20 cellular contexts compared by ENCODE assay signal in the genomic region with DNA sequence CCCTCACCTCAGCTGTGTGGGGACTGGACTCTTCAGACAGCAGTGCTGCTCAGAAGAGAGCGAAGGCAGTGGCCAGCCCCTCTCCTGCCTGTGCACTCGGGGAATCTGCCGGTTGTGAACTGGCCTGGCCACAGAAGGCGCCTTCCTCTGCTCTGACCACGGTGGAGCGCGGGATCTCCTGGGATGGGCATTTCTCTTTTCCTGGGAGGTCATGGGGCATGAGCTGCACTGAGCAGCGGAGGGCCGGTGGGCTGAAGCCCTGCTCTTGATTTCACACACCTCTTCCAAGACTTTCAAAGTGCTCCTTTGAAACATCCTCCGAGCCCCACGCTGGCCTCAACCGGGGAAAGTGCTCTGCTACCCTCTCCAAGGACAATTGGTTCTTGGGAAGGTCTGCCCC.
DNase-seq lines count a peak whose midpoint lies in the region; ATAC-seq and TF ChIP-seq lines count a peak whose summit lies in the region.
"Had no signal": no experiment of that assay in that cellular context is flagged by ENCODE, and none has a peak within 500 bp of the region (broad histone marks: within the 10 kb centered on the region; RNA-seq: fewer than 3 reads in every experiment).

No MANE protein-coding gene starts in this region.

- H3K36me3 Mint-ChIP-seq in dendritic cell treated with granulocyte-macrophage colony-stimulating factor and Interleukin-4, amounts not matched to agents 40 ng/mL and 50 ng/mL, for 4 days (ENCODE audit: low read depth): no peaks in the 10 kb centered on the region
- no peaks in the 10 kb centered on the region for H3K36me3 Mint-ChIP-seq in immature natural killer cell
- H3K36me3 Mint-ChIP-seq in osteocyte (ENCODE audit: unreplicated experiment): no peaks in the 10 kb centered on the region
- H3K36me3 Mint-ChIP-seq: CD4-positive, CD25-positive, alpha-beta regulatory T cell had no signal

- H3K27me3 ChIP-seq in H7 (ENCODE audit: control insufficient read depth, insufficient read depth, low read length): no peaks in the 10 kb centered on the region
- H3K27me3 ChIP-seq in BE2C: no peaks in the 10 kb centered on the region

- peaks cover 71% of the 10 kb centered on the region for H3K4me1 Mint-ChIP-seq in dendritic cell treated with granulocyte-macrophage colony-stimulating factor and Interleukin-4, amounts not matched to agents 40 ng/mL and 50 ng/mL, for 4 days (ENCODE audit: low read depth)
- H3K4me1 Mint-ChIP-seq in immature natural killer cell (no peaks in the 10 kb centered on the region), osteocyte (ENCODE audit: unreplicated experiment) (peaks cover 16% of the 10 kb centered on the region)

- H3K9me3 Mint-ChIP-seq in dendritic cell treated with granulocyte-macrophage colony-stimulating factor and Interleukin-4, amounts not matched to agents 40 ng/mL and 50 ng/mL, for 4 days: no peaks in the 10 kb centered on the region
- H3K9me3 Mint-ChIP-seq in immature natural killer cell (no peaks in the 10 kb centered on the region), osteocyte (ENCODE audit: unreplicated experiment) (no peaks in the 10 kb centered on the region)
- H3K9me3 Mint-ChIP-seq: CD4-positive, CD25-positive, alpha-beta regulatory T cell had no signal

- no peaks in the 10 kb centered on the region for H3K9me3 ChIP-seq in BE2C

- H3K27me3 Mint-ChIP-seq in dendritic cell treated with granulocyte-macrophage colony-stimulating factor and Interleukin-4, amounts not matched to agents 40 ng/mL and 50 ng/mL, for 4 days: peaks cover 24% of the 10 kb centered on the region
- peaks cover 0 to 3% (median 2%) of the 10 kb centered on the region in 3 donors for H3K27me3 Mint-ChIP-seq in immature natural killer cell (ENCODE audit: low read depth in 3 of 3)
- no peaks in the 10 kb centered on the region for H3K27me3 Mint-ChIP-seq in osteocyte (ENCODE audit: unreplicated experiment)
- H3K27me3 Mint-ChIP-seq: CD4-positive, CD25-positive, alpha-beta regulatory T cell had no signal

- H3K36me3 ChIP-seq in H7 (replicated peaks; ENCODE audit: control insufficient read depth, insufficient read depth, low read length) (no peaks in the 10 kb centered on the region), BE2C (no peaks in the 10 kb centered on the region)

- intact Hi-C loops in Right ventricle myocardium superior (cut with DNase I) (no loop called here), cardiac septum (cut with DNase I) (no loop called here), sciatic nerve (cut with DNase I) (no loop called here)
- intact Hi-C loops in dendritic cell treated with granulocyte-macrophage colony-stimulating factor and Interleukin-4, amounts not matched to agents 40 ng/mL and 50 ng/mL, for 4 days (cut with micrococcal nuclease): no loop called here

- no peak overlapping the region for H3K4me3 ChIP-seq in H7 (ENCODE audit: insufficient read depth, low read depth, low read length)
- H3K4me3 ChIP-seq in BE2C (ENCODE audit: low read depth, low read length): no peak overlapping the region

- peak overlapping the region; percentile 31 for H3K27ac Mint-ChIP-seq in dendritic cell treated with granulocyte-macrophage colony-stimulating factor and Interleukin-4, amounts not matched to agents 40 ng/mL and 50 ng/mL, for 4 days
- H3K27ac Mint-ChIP-seq in immature natural killer cell (no peak overlapping the region), osteocyte (ENCODE audit: unreplicated experiment) (no peak overlapping the region)
- H3K27ac Mint-ChIP-seq: CD4-positive, CD25-positive, alpha-beta regulatory T cell had no signal

- DNase-seq in Right ventricle myocardium superior (peak; percentile 32), cardiac septum (ENCODE audit: low spot score) (no peak), H7 (peak; percentile 30), sciatic nerve (ENCODE audit: low spot score) (peak; percentile 52), BE2C (no peak), immature natural killer cell (no peak), osteocyte (ENCODE audit: extremely low spot score, unreplicated experiment) (no peak)
- DNase-seq: AML-193; CD4-positive, CD25-positive, alpha-beta regulatory T cell; EL; KBM-7; NCI-H1092; NCI-H1436; NCI-H187 treated with DMSO at 0.1 percent for 48 hours; NCI-H2107; NCI-H446 treated with DMSO at 0.1 percent for 48 hours; NCI-H526 treated with DMSO at 0.1 percent for 48 hours; OCI-M1; SHP77 had no signal

- no peak for ATAC-seq in Right ventricle myocardium superior (ENCODE audit: poor library complexity)
- no peak for ATAC-seq in sciatic nerve

- no peaks in the 10 kb centered on the region for H3K4me1 ChIP-seq in BE2C

- TF ChIP-seq CTCF in BE2C (IDR thresholded peaks at IDR 0.05; ENCODE audit: low read depth, low read length) (no peak), osteocyte (IDR thresholded peaks at IDR 0.05) (no peak)

- H3K4me3 Mint-ChIP-seq in dendritic cell treated with granulocyte-macrophage colony-stimulating factor and Interleukin-4, amounts not matched to agents 40 ng/mL and 50 ng/mL, for 4 days: no peak overlapping the region
- H3K4me3 Mint-ChIP-seq in immature natural killer cell: no peak overlapping the region
- H3K4me3 Mint-ChIP-seq in osteocyte (ENCODE audit: unreplicated experiment): no peak overlapping the region
- H3K4me3 Mint-ChIP-seq: CD4-positive, CD25-positive, alpha-beta regulatory T cell had no signal

Comparison
In these comparisons a context has a peak if more than half of its experiments do, and no peak if none do; other contexts are left out.
1. DNase-seq: peak in Right ventricle myocardium superior (single experiment), H7 (single experiment) and sciatic nerve (single experiment); none in cardiac septum (single experiment), BE2C (single experiment), immature natural killer cell (0 of 3) and osteocyte (single experiment).